Comparison of ENCODE assay signal across 8 cellular contexts in genomic region chr4:147831452-147832192, GRCh38.
DNase-seq lines count a peak whose midpoint lies in the region; ATAC-seq and TF ChIP-seq lines count a peak whose summit lies in the region.

No MANE protein-coding gene starts in this region.

- ATAC-seq in heart left ventricle (peak; percentile 31 to 77 (median 64)), gastrocnemius medialis (peak; percentile 57 to 61), HG02798 (IDR thresholded peaks at IDR 0.05; ENCODE audit: poor library complexity, unreplicated experiment) (no peak), HG02588 (IDR thresholded peaks at IDR 0.05; ENCODE audit: unreplicated experiment) (no peak)

- peak; percentile 22 for DNase-seq in GDM1 (lab: John Stamatoyannopoulos, UW)
- DNase-seq in SK-MEL-5 (ENCODE audit: low read depth, low spot score) = peak; percentile 67
- DNase-seq in heart left ventricle = peak in 3 of 5 donors; percentile 39 to 54 (median 43)
- peak; percentile 66 to 75 for DNase-seq in gastrocnemius medialis
- DNase-seq in middle frontal gyrus (ENCODE audit: extremely low spot score, low spot score) = no peak
- DNase-seq in ecto neural progenitor cell (ENCODE audit: low spot score) = no peak

- TF ChIP-seq POLR2A in heart left ventricle (IDR thresholded peaks at IDR 0.05) (no peak), gastrocnemius medialis (IDR thresholded peaks at IDR 0.05) (peak in 1 of 2 donors; percentile 35)

- WGBS in heart left ventricle, 4 donors = 61 to 65% (median 64%) methylated on average over 6 of the region's 6 CpGs

- H3K9me3 ChIP-seq in heart left ventricle = no peaks in the 10 kb centered on the region
- no peaks in the 10 kb centered on the region for H3K9me3 ChIP-seq in gastrocnemius medialis

- TF ChIP-seq CTCF in heart left ventricle (IDR thresholded peaks at IDR 0.05) (no peak), gastrocnemius medialis (IDR thresholded peaks at IDR 0.05 in 4 of 5, conservative IDR thresholded peaks at IDR 0.05 in 1 of 5) (no peak)

- H3K4me1 ChIP-seq in heart left ventricle = peaks cover 0 to 76% (median 51%) of the 10 kb centered on the region in 12 donors
- peaks cover 72 to 82% of the 10 kb centered on the region in 2 donors for H3K4me1 ChIP-seq in gastrocnemius medialis

- H3K27me3 ChIP-seq in heart left ventricle = no peaks in the 10 kb centered on the region
- no peaks in the 10 kb centered on the region for H3K27me3 ChIP-seq in gastrocnemius medialis

- H3K4me3 ChIP-seq in heart left ventricle (no peak overlapping the region), gastrocnemius medialis (no peak overlapping the region)

- in situ Hi-C loops in SK-MEL-5 (cut with HindIII; ENCODE audit: low pct_unique_long_range_greater_than_20kb, low sequenced_read_pairs) (no loop called here), gastrocnemius medialis (cut with MboI; ENCODE audit: low sequenced_read_pairs in 4 of 4) (no loop called here)

- intact Hi-C loops in heart left ventricle (cut with DNase I) (loop anchor here in 4 of 10 donors (5.0 to 10.0 kb wide), 3 partner anchors 57 to 99 kb away; partner anchors contain the start of gene ARHGAP10 (in 2 of the 4)), gastrocnemius medialis (cut with DNase I; ENCODE audit: low total_unique reads) (loop anchor here (2.0 to 5.0 kb wide), 2 partner anchors 99 to 611 kb away; partner anchors contain the start of genes ARHGAP10 and NR3C2)

- H3K36me3 ChIP-seq in heart left ventricle (no peaks in the 10 kb centered on the region), gastrocnemius medialis (no peaks in the 10 kb centered on the region)

- H3K27ac ChIP-seq in heart left ventricle = peak overlapping the region; percentile 75 to 97 (median 88)
- H3K27ac ChIP-seq in gastrocnemius medialis = peak overlapping the region; percentile 92 to 95 (median 94)

Comparison
In these comparisons a context has a peak if more than half of its experiments do, and no peak if none do; other contexts are left out.
1. DNase-seq: peak in GDM1 (single experiment), SK-MEL-5 (single experiment), heart left ventricle (3 of 5) and gastrocnemius medialis (2 of 2); none in middle frontal gyrus (single experiment) and ecto neural progenitor cell (single experiment).
2. ATAC-seq: peak in heart left ventricle (4 of 4) and gastrocnemius medialis (2 of 2); none in HG02798 (single experiment) and HG02588 (single experiment).